ENCODE assay signal across 8 cellular contexts in genomic region chr10:21532694-21533576, GRCh38. TPM values are rescaled to one million over a fixed set of nuclear protein-coding genes. Genes with fewer than 3 reads are reported as not detected.
A peak's percentile ranks its signal among the peaks of the same experiment; 100 is the strongest.
DNase-seq lines count a peak whose midpoint lies in the region; ATAC-seq and TF ChIP-seq lines count a peak whose summit lies in the region.

No MANE protein-coding gene starts in this region.

- H3K27me3 ChIP-seq in left lung = no peaks in the 10 kb centered on the region
- H3K27me3 ChIP-seq in tibial nerve = no peaks in the 10 kb centered on the region

- intact Hi-C loops in left lung (cut with DNase I) = no loop called here

- no peak for DNase-seq in stimulated activated naive CD8-positive, alpha-beta T cell treated with anti-CD3 and anti-CD28 coated beads, Interleukin-15, Interleukin-2, amounts not matched to agents 100 U/mL and 50 U/mL, for 24 hours
- DNase-seq in activated naive CD8-positive, alpha-beta T cell treated with anti-CD3 and anti-CD28 coated beads, Interleukin-2, amount 50 U/mL, for 24 hours = no peak
- no peak for DNase-seq in left lung
- no peak for DNase-seq in tibial nerve (ENCODE audit: low spot score in 2 of 2)
- no peak for DNase-seq in cortex of kidney (lab: John Stamatoyannopoulos, UW)
- no peak for DNase-seq in NCI-H128 (lab: John Stamatoyannopoulos, UW; ENCODE audit: unreplicated experiment)

- peak overlapping the region; percentile 92 for H3K27ac Mint-ChIP-seq in stimulated activated naive CD8-positive, alpha-beta T cell treated with anti-CD3 and anti-CD28 coated beads, Interleukin-15, Interleukin-2, amounts not matched to agents 100 ng/mL and 50 ng/mL, for 24 hours
- H3K27ac Mint-ChIP-seq in activated naive CD8-positive, alpha-beta T cell treated with anti-CD3 and anti-CD28 coated beads, Interleukin-2, amount 50 U/mL, for 24 hours = peak overlapping the region; percentile 88

- TF ChIP-seq CTCF in left lung (IDR thresholded peaks at IDR 0.05) (no peak), tibial nerve (IDR thresholded peaks at IDR 0.05) (no peak)

- peak overlapping the region; percentile 85 for H3K4me3 Mint-ChIP-seq in stimulated activated naive CD8-positive, alpha-beta T cell treated with anti-CD3 and anti-CD28 coated beads, Interleukin-15, Interleukin-2, amounts not matched to agents 100 ng/mL and 50 ng/mL, for 24 hours
- H3K4me3 Mint-ChIP-seq in activated naive CD8-positive, alpha-beta T cell treated with anti-CD3 and anti-CD28 coated beads, Interleukin-2, amount 50 U/mL, for 24 hours = peak overlapping the region; percentile 83

- peaks cover 14% of the 10 kb centered on the region for H3K27me3 Mint-ChIP-seq in stimulated activated naive CD8-positive, alpha-beta T cell treated with anti-CD3 and anti-CD28 coated beads, Interleukin-15, Interleukin-2, amounts not matched to agents 100 ng/mL and 50 ng/mL, for 24 hours
- peaks cover 12% of the 10 kb centered on the region for H3K27me3 Mint-ChIP-seq in activated naive CD8-positive, alpha-beta T cell treated with anti-CD3 and anti-CD28 coated beads, Interleukin-2, amount 50 U/mL, for 24 hours

- peak overlapping the region; percentile 41 to 84 for H3K4me3 ChIP-seq in left lung
- H3K4me3 ChIP-seq in tibial nerve = peak overlapping the region; percentile 60 to 88 (median 72)

- no peak for TF ChIP-seq EP300 in tibial nerve (IDR thresholded peaks at IDR 0.05)

- H3K9me3 Mint-ChIP-seq in stimulated activated naive CD8-positive, alpha-beta T cell treated with anti-CD3 and anti-CD28 coated beads, Interleukin-15, Interleukin-2, amounts not matched to agents 100 ng/mL and 50 ng/mL, for 24 hours = no peaks in the 10 kb centered on the region
- H3K9me3 Mint-ChIP-seq in activated naive CD8-positive, alpha-beta T cell treated with anti-CD3 and anti-CD28 coated beads, Interleukin-2, amount 50 U/mL, for 24 hours = no peaks in the 10 kb centered on the region

- H3K4me1 ChIP-seq in left lung = peaks cover 9 to 39% of the 10 kb centered on the region in 2 donors
- H3K4me1 ChIP-seq in tibial nerve = peaks cover 0 to 40% (median 10%) of the 10 kb centered on the region in 4 donors

- peaks cover 26% of the 10 kb centered on the region for H3K4me1 Mint-ChIP-seq in stimulated activated naive CD8-positive, alpha-beta T cell treated with anti-CD3 and anti-CD28 coated beads, Interleukin-15, Interleukin-2, amounts not matched to agents 100 ng/mL and 50 ng/mL, for 24 hours (ENCODE audit: low read depth)
- peaks cover 30% of the 10 kb centered on the region for H3K4me1 Mint-ChIP-seq in activated naive CD8-positive, alpha-beta T cell treated with anti-CD3 and anti-CD28 coated beads, Interleukin-2, amount 50 U/mL, for 24 hours

- WGBS in tibial nerve, 2 donors = 16 to 19% methylated on average over 17 of the region's 17 CpGs

- no peak for ATAC-seq in stimulated activated naive CD8-positive, alpha-beta T cell treated with anti-CD3 and anti-CD28 coated beads, Interleukin-15, Interleukin-2, amounts not matched to agents 100 U/mL and 50 U/mL, for 24 hours
- ATAC-seq in HG03378 (IDR thresholded peaks at IDR 0.05; ENCODE audit: unreplicated experiment) (peak; percentile 26), left lung (peak; percentile 14)
- ATAC-seq in activated naive CD8-positive, alpha-beta T cell treated with anti-CD3 and anti-CD28 coated beads, Interleukin-2, amount 50 U/mL, for 24 hours = no peak

- H3K27ac ChIP-seq in left lung (peak overlapping the region; percentile 95 to 96), tibial nerve (peak overlapping the region; percentile 72 to 99 (median 96))

- H3K36me3 Mint-ChIP-seq in stimulated activated naive CD8-positive, alpha-beta T cell treated with anti-CD3 and anti-CD28 coated beads, Interleukin-15, Interleukin-2, amounts not matched to agents 100 ng/mL and 50 ng/mL, for 24 hours (ENCODE audit: low read depth) = peaks cover 5% of the 10 kb centered on the region
- peaks cover 11% of the 10 kb centered on the region for H3K36me3 Mint-ChIP-seq in activated naive CD8-positive, alpha-beta T cell treated with anti-CD3 and anti-CD28 coated beads, Interleukin-2, amount 50 U/mL, for 24 hours (ENCODE audit: low read depth)

- no peaks in the 10 kb centered on the region for H3K9me3 ChIP-seq in left lung
- H3K9me3 ChIP-seq in tibial nerve = no peaks in the 10 kb centered on the region

- no peak for TF ChIP-seq POLR2A in tibial nerve (IDR thresholded peaks at IDR 0.05)

- peaks cover 0 to 15% of the 10 kb centered on the region in 2 donors for H3K36me3 ChIP-seq in left lung
- H3K36me3 ChIP-seq in tibial nerve = peaks cover 0 to 13% (median 0%) of the 10 kb centered on the region in 3 donors

RNA-seq across cellular contexts. Expression of gene MLLT10, which starts 1.1 kb away (rescaled TPM):
- 10 to 100 TPM; 39.9 to 43.2 TPM for total RNA-seq in left lung
- 10 to 100 TPM; 40.6 to 60.9 (median 47.5) TPM for total RNA-seq in tibial nerve

RNA-seq across cellular contexts. Expression of gene SKIDA1, which starts 7.5 kb away (rescaled TPM):
- 1 to 10 TPM; 1.2 to 1.9 TPM for total RNA-seq in left lung
- 1 to 10 TPM in 3 of 4 donors, under 1 TPM in 1; 0.39 to 5.2 (median 2.3) TPM for total RNA-seq in tibial nerve

Comparison
In these comparisons a context has a peak if more than half of its experiments do, and no peak if none do; other contexts are left out.
1. ATAC-seq: peak in HG03378 (single experiment) and left lung (single experiment); none in stimulated activated naive CD8-positive, alpha-beta T cell treated with anti-CD3 and anti-CD28 coated beads, Interleukin-15, Interleukin-2, amounts not matched to agents 100 U/mL and 50 U/mL, for 24 hours (single experiment) and activated naive CD8-positive, alpha-beta T cell treated with anti-CD3 and anti-CD28 coated beads, Interleukin-2, amount 50 U/mL, for 24 hours (single experiment).